1 cellular context compared by ENCODE assay signal in genomic region chr19:19652482-19653295, GRCh38.
TF ChIP-seq lines count a peak whose summit lies in the region.

No MANE protein-coding gene starts in this region.

TF ChIP-seq in K562, 482 proteins besides CTCF, POLR2A, EP300 and RAD21:
- TF ChIP-seq NRF1 (conservative IDR thresholded peaks at IDR 0.05 in 1 of 2, IDR thresholded peaks at IDR 0.05 in 1 of 2) (no peak), RBFOX2 (IDR thresholded peaks at IDR 0.05; ENCODE audit: low read depth, low read length) (peak; percentile 36), EZH2 (IDR thresholded peaks at IDR 0.05; ENCODE audit: borderline replicate concordance, low read depth, low read length) (no peak), POLR2G (IDR thresholded peaks at IDR 0.05; ENCODE audit: low read depth, low read length) (0 out of 2 replicates have a peak, but pooled peaks have one; percentile 43)
